In genomic region chr5:135265497-135266300, GRCh38 we compare ENCODE assay signal across 1 cellular context.
A peak's percentile ranks its signal among the peaks of the same experiment; 100 is the strongest.
TF ChIP-seq lines count a peak whose summit lies in the region.

No MANE protein-coding gene starts in this region.

TF ChIP-seq in HEK293, 187 proteins besides CTCF, POLR2A, EP300 and RAD21 (continued from another document):
- TF ChIP-seq, protein P1, sequence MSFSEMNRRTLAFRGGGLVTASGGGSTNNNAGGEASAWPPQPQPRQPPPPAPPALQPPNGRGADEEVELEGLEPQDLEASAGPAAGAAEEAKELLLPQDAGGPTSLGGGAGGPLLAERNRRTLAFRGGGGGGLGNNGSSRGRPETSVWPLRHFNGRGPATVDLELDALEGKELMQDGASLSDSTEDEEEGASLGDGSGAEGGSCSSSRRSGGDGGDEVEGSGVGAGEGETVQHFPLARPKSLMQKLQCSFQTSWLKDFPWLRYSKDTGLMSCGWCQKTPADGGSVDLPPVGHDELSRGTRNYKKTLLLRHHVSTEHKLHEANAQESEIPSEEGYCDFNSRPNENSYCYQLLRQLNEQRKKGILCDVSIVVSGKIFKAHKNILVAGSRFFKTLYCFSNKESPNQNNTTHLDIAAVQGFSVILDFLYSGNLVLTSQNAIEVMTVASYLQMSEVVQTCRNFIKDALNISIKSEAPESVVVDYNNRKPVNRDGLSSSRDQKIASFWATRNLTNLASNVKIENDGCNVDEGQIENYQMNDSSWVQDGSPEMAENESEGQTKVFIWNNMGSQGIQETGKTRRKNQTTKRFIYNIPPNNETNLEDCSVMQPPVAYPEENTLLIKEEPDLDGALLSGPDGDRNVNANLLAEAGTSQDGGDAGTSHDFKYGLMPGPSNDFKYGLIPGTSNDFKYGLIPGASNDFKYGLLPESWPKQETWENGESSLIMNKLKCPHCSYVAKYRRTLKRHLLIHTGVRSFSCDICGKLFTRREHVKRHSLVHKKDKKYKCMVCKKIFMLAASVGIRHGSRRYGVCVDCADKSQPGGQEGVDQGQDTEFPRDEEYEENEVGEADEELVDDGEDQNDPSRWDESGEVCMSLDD (tag by site-specific recombination; IDR thresholded peaks at IDR 0.05) = no peak
- TF ChIP-seq ZNF433 (tag by site-specific recombination; IDR thresholded peaks at IDR 0.05; ENCODE audit: low read depth) = no peak
- TF ChIP-seq PRDM6 (tag by site-specific recombination; IDR thresholded peaks at IDR 0.05) = peak; percentile 17; the same call in 1 of the 2 replicates
- 0 out of 2 replicates have a peak, but pooled peaks have one; percentile 46 for TF ChIP-seq ZNF223 (tag by site-specific recombination; IDR thresholded peaks at IDR 0.05)
